1 cellular context compared by ENCODE assay signal in genomic region chr6:28794175-28795002, GRCh38.
TF ChIP-seq lines count a peak whose summit lies in the region.

No MANE protein-coding gene starts in this region.

TF ChIP-seq in K562, 482 proteins besides CTCF, POLR2A, EP300 and RAD21 (continued from another document and continues in another):
- TF ChIP-seq ZBTB40 (IDR thresholded peaks at IDR 0.05), result peak; percentile 20; the same call in 1 of the 2 replicates
- TF ChIP-seq ZBTB40 (CRISPR knock-in tag; IDR thresholded peaks at IDR 0.05), result no peak
- no peak for TF ChIP-seq E2F4 (CRISPR knock-in tag; IDR thresholded peaks at IDR 0.05; ENCODE audit: low read depth)
- no peak for TF ChIP-seq ZNF175 (CRISPR knock-in tag; IDR thresholded peaks at IDR 0.05; ENCODE audit: low read depth)
- TF ChIP-seq CBFA2T3 (IDR thresholded peaks at IDR 0.05), result no peak
- no peak for TF ChIP-seq CSDE1 (IDR thresholded peaks at IDR 0.05)
- no peak for TF ChIP-seq ZNF174 (CRISPR knock-in tag; IDR thresholded peaks at IDR 0.05)
- TF ChIP-seq KDM4B (IDR thresholded peaks at IDR 0.05; ENCODE audit: borderline replicate concordance in 2 of 2, low read depth in 1 of 2), result no peak
- TF ChIP-seq ZBTB26 (CRISPR knock-in tag; IDR thresholded peaks at IDR 0.05), result no peak
- TF ChIP-seq ZNF740 (CRISPR knock-in tag; IDR thresholded peaks at IDR 0.05), result no peak
- no peak for TF ChIP-seq ZNF740 (tag; IDR thresholded peaks at IDR 0.05)
- no peak for TF ChIP-seq ZSCAN29 (IDR thresholded peaks at IDR 0.05)
- no peak for TF ChIP-seq ZNF282 (CRISPR knock-in tag; IDR thresholded peaks at IDR 0.05)
- TF ChIP-seq ZFPM2 (CRISPR knock-in tag; IDR thresholded peaks at IDR 0.05), result no peak
- no peak for TF ChIP-seq ZNF408 (CRISPR knock-in tag; IDR thresholded peaks at IDR 0.05; ENCODE audit: low read depth)
- no peak for TF ChIP-seq FOS (IDR thresholded peaks at IDR 0.05; ENCODE audit: extremely low read depth, insufficient read length)
- no peak for TF ChIP-seq ZNF324 (CRISPR knock-in tag; IDR thresholded peaks at IDR 0.05)
- no peak for TF ChIP-seq GATAD2B (IDR thresholded peaks at IDR 0.05; ENCODE audit: borderline replicate concordance)
- TF ChIP-seq ZNF586 (CRISPR knock-in tag; conservative IDR thresholded peaks at IDR 0.05), result no peak
- no peak for TF ChIP-seq ZNF395 (CRISPR knock-in tag; IDR thresholded peaks at IDR 0.05)
- TF ChIP-seq CEBPB (tag; IDR thresholded peaks at IDR 0.05), result peak; percentile 90
- TF ChIP-seq ZNF23 (CRISPR knock-in tag; IDR thresholded peaks at IDR 0.05), result no peak
- peak; percentile 47 for TF ChIP-seq RBBP5 (IDR thresholded peaks at IDR 0.05; ENCODE audit: borderline replicate concordance, insufficient read depth, low read length, poor library complexity, severe bottlenecking)
- TF ChIP-seq ETS2 (tag; IDR thresholded peaks at IDR 0.05; ENCODE audit: borderline replicate concordance, poor library complexity, severe bottlenecking), result no peak
- TF ChIP-seq HMGN3 (IDR thresholded peaks at IDR 0.05; ENCODE audit: borderline replicate concordance, extremely low read depth, insufficient read length, low read depth, low read length), result no peak
- TF ChIP-seq SMARCA4 (IDR thresholded peaks at IDR 0.05), result peak; percentile 13; the same call in 1 of the 2 replicates
- TF ChIP-seq MLX (CRISPR knock-in tag; conservative IDR thresholded peaks at IDR 0.05), result no peak
- peak; percentile 43; the same call in 1 of the 2 replicates for TF ChIP-seq ATF7 (IDR thresholded peaks at IDR 0.05)
- TF ChIP-seq NKRF (IDR thresholded peaks at IDR 0.05; ENCODE audit: borderline replicate concordance), result 0 out of 2 replicates have a peak, but pooled peaks have one; percentile 4
- TF ChIP-seq FUS (optimal IDR thresholded peaks at IDR 0.05; ENCODE audit: low read depth, low read length), result no peak
- no peak for TF ChIP-seq PCBP2 (IDR thresholded peaks at IDR 0.05; ENCODE audit: low read depth, low read length, poor library complexity, severe bottlenecking)
- peak; percentile 80 for TF ChIP-seq HNRNPLL (IDR thresholded peaks at IDR 0.05; ENCODE audit: low read depth, low read length, poor library complexity, severe bottlenecking)
- TF ChIP-seq ZFP30 (CRISPR knock-in tag; IDR thresholded peaks at IDR 0.05; ENCODE audit: borderline replicate concordance), result no peak
- TF ChIP-seq ZNF133 (CRISPR knock-in tag; IDR thresholded peaks at IDR 0.05), result no peak
- TF ChIP-seq RBM34 (IDR thresholded peaks at IDR 0.05; ENCODE audit: borderline replicate concordance, insufficient read depth, low read length), result no peak
- no peak for TF ChIP-seq KDM2B (CRISPR knock-in tag; IDR thresholded peaks at IDR 0.05)
- 0 out of 3 replicates have a peak, but pooled peaks of 1 of the 2 experiments have one; percentile 36 for TF ChIP-seq CBX3 (IDR thresholded peaks at IDR 0.05; ENCODE audit: borderline replicate concordance in 1 of 2, low read length in 2 of 2)
- no peak for TF ChIP-seq USF2 (CRISPR knock-in tag; IDR thresholded peaks at IDR 0.05)
- peak; percentile 53; the same call in 1 of the 2 replicates for TF ChIP-seq BHLHE40 (IDR thresholded peaks at IDR 0.05; ENCODE audit: low read length)
- TF ChIP-seq ZNF134 (CRISPR knock-in tag; conservative IDR thresholded peaks at IDR 0.05), result no peak
- no peak for TF ChIP-seq HOXB6 (CRISPR knock-in tag; IDR thresholded peaks at IDR 0.05; ENCODE audit: borderline replicate concordance)
- TF ChIP-seq ZFP91 (CRISPR knock-in tag; IDR thresholded peaks at IDR 0.05), result no peak
- TF ChIP-seq RB1 (IDR thresholded peaks at IDR 0.05; ENCODE audit: low read depth), result no peak
- TF ChIP-seq HDAC1 (IDR thresholded peaks at IDR 0.05), result no peak
